In genomic region chr15:81829918-81830317, GRCh38 we compare ENCODE assay signal across 22 cellular contexts.
DNase-seq lines count a peak whose midpoint lies in the region; ATAC-seq, FAIRE-seq and TF ChIP-seq lines count a peak whose summit lies in the region.
"Had no signal": no experiment of that assay in that cellular context is flagged by ENCODE, and none has a peak within 500 bp of the region (broad histone marks: within the 10 kb centered on the region; RNA-seq: fewer than 3 reads in every experiment).

No MANE protein-coding gene starts in this region.

- no peaks in the 10 kb centered on the region for H3K9me3 Mint-ChIP-seq in activated CD4-positive, alpha-beta T cell treated with anti-CD3 and anti-CD28 coated beads, Interleukin-2, amount 10 ng/mL, durations not matched to agents 24 days and 14 days
- H3K9me3 Mint-ChIP-seq: CD4-positive, alpha-beta T cell had no signal

- ATAC-seq in K562 (no peak), GM21576 (IDR thresholded peaks at IDR 0.05; ENCODE audit: unreplicated experiment) (no peak), HG02885 (IDR thresholded peaks at IDR 0.05; ENCODE audit: poor library complexity, unreplicated experiment) (no peak)
- ATAC-seq: A549; CD8-positive, alpha-beta T cell had no signal

- no peak overlapping the region for H2AFZ ChIP-seq in K562 (ENCODE audit: low read depth, low read length)

- H3K36me3 ChIP-seq in K562 (ENCODE audit: control insufficient read depth, insufficient read depth, low read length): no peaks in the 10 kb centered on the region
- H3K36me3 ChIP-seq in esophagus muscularis mucosa: no peaks in the 10 kb centered on the region
- H3K36me3 ChIP-seq: BLaER1 treated with 17β-estradiol and CSF1 and Interleukin-3, amounts not matched to agents 10 nM and 100 nM had no signal

- H3K4me1 ChIP-seq in K562 (replicated peaks in 1 of 2; ENCODE audit: control insufficient read depth in 2 of 2, insufficient read depth in 2 of 2, low read length in 2 of 2) (no peaks in the 10 kb centered on the region; a peak in 1 of 5 replicates), esophagus muscularis mucosa (no peaks in the 10 kb centered on the region)
- H3K4me1 ChIP-seq: A549; BLaER1 treated with 17β-estradiol and CSF1 and Interleukin-3, amounts not matched to agents 10 nM and 100 nM; Caco-2 had no signal

- no peaks in the 10 kb centered on the region for H3K27me3 Mint-ChIP-seq in activated CD4-positive, alpha-beta T cell treated with anti-CD3 and anti-CD28 coated beads, Interleukin-2, amount 10 ng/mL, durations not matched to agents 24 days and 14 days

- H3K27me3 ChIP-seq in K562 (ENCODE audit: control insufficient read depth in 2 of 2, insufficient read depth in 2 of 2, low read length in 2 of 2): peaks cover 0 to 4% of the 10 kb centered on the region in 2 experiments; a peak in 1 of 5 replicates
- H3K27me3 ChIP-seq in esophagus muscularis mucosa: no peaks in the 10 kb centered on the region
- H3K27me3 ChIP-seq: BLaER1 treated with 17β-estradiol and CSF1 and Interleukin-3, amounts not matched to agents 10 nM and 100 nM had no signal

- TF ChIP-seq EP300 in K562 (IDR thresholded peaks at IDR 0.05; ENCODE audit: low read length): no peak
- TF ChIP-seq EP300 in esophagus muscularis mucosa (IDR thresholded peaks at IDR 0.05): no peak

- no peak overlapping the region for H3K27ac ChIP-seq in K562 (ENCODE audit: extremely low read depth, low read depth, low read length)
- no peak overlapping the region for H3K27ac ChIP-seq in esophagus muscularis mucosa (replicated peaks in 1 of 4)
- H3K27ac ChIP-seq: 22Rv1; A549; BLaER1 treated with 17β-estradiol and CSF1 and Interleukin-3, amounts not matched to agents 10 nM and 100 nM; C4-2B had no signal

- no peak for TF ChIP-seq POLR2A in K562 (conservative IDR thresholded peaks at IDR 0.05)
- TF ChIP-seq POLR2A in esophagus muscularis mucosa (IDR thresholded peaks at IDR 0.05; ENCODE audit: low read depth): no peak

- no peak overlapping the region for H3K9ac ChIP-seq in K562 (ENCODE audit: insufficient read depth in 1 of 2, low read depth in 2 of 2, low read length in 2 of 2)
- H3K9ac ChIP-seq: BLaER1 treated with 17β-estradiol and CSF1 and Interleukin-3, amounts not matched to agents 10 nM and 100 nM had no signal

- no TSS peak for BruUV-seq in K562 (replicated peaks; lab: Mats Ljungman, UMichigan)

- peaks cover 4% of the 10 kb centered on the region; the same call in 1 of the 2 replicates for H4K20me1 ChIP-seq in K562 (replicated peaks; ENCODE audit: control insufficient read depth, insufficient read depth, low read length)
- H4K20me1 ChIP-seq: BLaER1 treated with 17β-estradiol and CSF1 and Interleukin-3, amounts not matched to agents 10 nM and 100 nM had no signal

- TF ChIP-seq CTCF in K562 (IDR thresholded peaks at IDR 0.05 in 2 of 3, conservative IDR thresholded peaks at IDR 0.05 in 1 of 3; ENCODE audit: insufficient read depth in 2 of 3, low read depth in 1 of 3, low read length in 3 of 3) (no peak), esophagus muscularis mucosa (IDR thresholded peaks at IDR 0.05) (no peak)

- DNase-seq in activated CD4-positive, alpha-beta T cell treated with anti-CD3 and anti-CD28 coated beads, Interleukin-2, amount 10 ng/mL, durations not matched to agents 24 days and 14 days: peak; percentile 15
- no peak for DNase-seq in activated CD4-positive, alpha-beta T cell treated with anti-CD3 and anti-CD28 coated beads for 4 hours
- DNase-seq in K562 (ENCODE audit: extremely low read depth in 1 of 4, low spot score in 3 of 4) (no peak), esophagus muscularis mucosa (ENCODE audit: extremely low spot score) (peak; percentile 19)
- DNase-seq: AML-193; Caco-2; Calu3; CD4-positive, alpha-beta T cell; CD8-positive, alpha-beta T cell; DMS79 treated with DMSO at 0.1 percent for 48 hours; GF-D8 had no signal

- in situ Hi-C loops in K562 (cut with MboI): no loop called here

- no peaks in the 10 kb centered on the region for H3K9me3 ChIP-seq in K562 (replicated peaks; ENCODE audit: control insufficient read depth, insufficient read depth, low read depth, low read length)
- no peaks in the 10 kb centered on the region for H3K9me3 ChIP-seq in esophagus muscularis mucosa
- H3K9me3 ChIP-seq: A549; BLaER1 treated with 17β-estradiol and CSF1 and Interleukin-3, amounts not matched to agents 10 nM and 100 nM; Caco-2 had no signal

- intact Hi-C loops in activated CD4-positive, alpha-beta T cell treated with anti-CD3 and anti-CD28 coated beads, Interleukin-2, amount 10 ng/mL, durations not matched to agents 24 days and 14 days (cut with micrococcal nuclease): no loop called here
- intact Hi-C loops in K562 (cut with micrococcal nuclease) (no loop called here), esophagus muscularis mucosa (cut with DNase I) (no loop called here)

- 37% methylated on average over 4 of the region's 4 CpGs for WGBS in K562 (ENCODE audit: insufficient coverage, low coverage, missing lambda C conversion rate)
- 94% methylated on average over 4 of the region's 4 CpGs for WGBS in esophagus muscularis mucosa

- no peaks in the 10 kb centered on the region for H3K4me1 Mint-ChIP-seq in activated CD4-positive, alpha-beta T cell treated with anti-CD3 and anti-CD28 coated beads, Interleukin-2, amount 10 ng/mL, durations not matched to agents 24 days and 14 days

- H3K4me3 ChIP-seq in K562 (no peak overlapping the region), esophagus muscularis mucosa (no peak overlapping the region)
- H3K4me3 ChIP-seq: A549; BLaER1 treated with 17β-estradiol and CSF1 and Interleukin-3, amounts not matched to agents 10 nM and 100 nM had no signal

- no peak overlapping the region for H3K4me2 ChIP-seq in K562 (ENCODE audit: insufficient read depth, low read length)
- H3K4me2 ChIP-seq: A549; BLaER1 treated with 17β-estradiol and CSF1 and Interleukin-3, amounts not matched to agents 10 nM and 100 nM had no signal

- TF ChIP-seq RAD21 in K562 (CRISPR knock-in tag; conservative IDR thresholded peaks at IDR 0.05 in 1 of 2, IDR thresholded peaks at IDR 0.05 in 1 of 2): no peak

- no peak overlapping the region for H3K27ac Mint-ChIP-seq in activated CD4-positive, alpha-beta T cell treated with anti-CD3 and anti-CD28 coated beads, Interleukin-2, amount 10 ng/mL, durations not matched to agents 24 days and 14 days
- H3K27ac Mint-ChIP-seq: B cell; CD4-positive, alpha-beta T cell; CD8-positive, alpha-beta T cell had no signal

- H3K36me3 Mint-ChIP-seq in activated CD4-positive, alpha-beta T cell treated with anti-CD3 and anti-CD28 coated beads, Interleukin-2, amount 10 ng/mL, durations not matched to agents 24 days and 14 days (ENCODE audit: low read depth): no peaks in the 10 kb centered on the region
- H3K36me3 Mint-ChIP-seq: CD8-positive, alpha-beta T cell had no signal

- POLR2A ChIA-PET in K562 (lab: Yijun Ruan, JAX): no interaction called here

- no peak overlapping the region for H3K4me3 Mint-ChIP-seq in activated CD4-positive, alpha-beta T cell treated with anti-CD3 and anti-CD28 coated beads, Interleukin-2, amount 10 ng/mL, durations not matched to agents 24 days and 14 days
- H3K4me3 Mint-ChIP-seq: B cell; CD4-positive, alpha-beta T cell; CD8-positive, alpha-beta T cell had no signal

- H3K9me1 ChIP-seq in K562 (ENCODE audit: control insufficient read depth, insufficient read depth, low read length): no peaks in the 10 kb centered on the region

- FAIRE-seq in K562 (lab: Jason Lieb, UNC): no peak
- FAIRE-seq: A549, D721Med, G401.6, GM12891, GM19239 had no signal

- CTCF ChIA-PET in K562 (lab: Yijun Ruan, JAX; ENCODE audit: low intra/inter-chr PET ratio): no interaction called here

- H3K79me2 ChIP-seq in K562 (ENCODE audit: control insufficient read depth, insufficient read depth, low read length): no peaks in the 10 kb centered on the region

TF ChIP-seq in K562, 482 proteins besides CTCF, POLR2A, EP300 and RAD21:
- TF ChIP-seq ZNF134 (CRISPR knock-in tag; conservative IDR thresholded peaks at IDR 0.05) (peak; percentile 99), RBM25 (IDR thresholded peaks at IDR 0.05; ENCODE audit: low read depth, low read length, severe bottlenecking) (peak; percentile 82), BDP1 (IDR thresholded peaks at IDR 0.05; ENCODE audit: insufficient read depth, insufficient read length) (no peak), KHSRP (IDR thresholded peaks at IDR 0.05) (no peak), SOX6 (IDR thresholded peaks at IDR 0.05) (no peak), PHB2 (IDR thresholded peaks at IDR 0.05; ENCODE audit: low read depth) (no peak)
- TF ChIP-seq, protein P1, sequence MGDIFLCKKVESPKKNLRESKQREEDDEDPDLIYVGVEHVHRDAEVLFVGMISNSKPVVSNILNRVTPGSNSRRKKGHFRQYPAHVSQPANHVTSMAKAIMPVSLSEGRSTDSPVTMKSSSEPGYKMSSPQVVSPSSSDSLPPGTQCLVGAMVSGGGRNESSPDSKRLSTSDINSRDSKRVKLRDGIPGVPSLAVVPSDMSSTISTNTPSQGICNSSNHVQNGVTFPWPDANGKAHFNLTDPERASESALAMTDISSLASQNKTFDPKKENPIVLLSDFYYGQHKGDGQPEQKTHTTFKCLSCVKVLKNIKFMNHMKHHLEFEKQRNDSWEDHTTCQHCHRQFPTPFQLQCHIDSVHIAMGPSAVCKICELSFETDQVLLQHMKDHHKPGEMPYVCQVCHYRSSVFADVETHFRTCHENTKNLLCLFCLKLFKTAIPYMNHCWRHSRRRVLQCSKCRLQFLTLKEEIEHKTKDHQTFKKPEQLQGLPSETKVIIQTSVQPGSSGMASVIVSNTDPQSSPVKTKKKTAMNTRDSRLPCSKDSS (IDR thresholded peaks at IDR 0.05; ENCODE audit: low read depth, partially characterized antibody): no peak

Comparison
In these comparisons a context has a peak if more than half of its experiments do, and no peak if none do; other contexts are left out.
1. DNase-seq: peak in activated CD4-positive, alpha-beta T cell treated with anti-CD3 and anti-CD28 coated beads, Interleukin-2, amount 10 ng/mL, durations not matched to agents 24 days and 14 days (single experiment) and esophagus muscularis mucosa (single experiment); none in activated CD4-positive, alpha-beta T cell treated with anti-CD3 and anti-CD28 coated beads for 4 hours (0 of 2) and K562 (0 of 4).